Comparison of ENCODE assay signal across 14 cellular contexts in the genomic region with DNA sequence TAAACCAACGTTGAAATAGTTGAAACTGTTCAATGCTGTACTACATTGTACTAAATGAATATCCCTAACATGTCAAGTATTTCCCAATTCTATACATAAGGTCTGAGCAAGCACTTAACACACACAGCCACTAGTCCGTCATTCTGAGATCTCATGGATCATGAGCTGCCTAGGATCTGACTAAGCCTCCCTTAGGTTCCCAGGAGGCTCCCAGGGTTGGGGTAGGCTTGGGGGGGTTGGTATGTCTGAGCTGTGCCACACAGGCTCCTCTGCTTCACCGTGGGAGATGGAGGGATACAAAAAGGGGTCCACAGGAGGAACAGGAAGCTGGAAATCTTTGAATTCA. TPM values are rescaled to one million over a fixed set of nuclear protein-coding genes. Genes with fewer than 3 reads are reported as not detected.
DNase-seq lines count a peak whose midpoint lies in the region; ATAC-seq and TF ChIP-seq lines count a peak whose summit lies in the region.
"Had no signal": no experiment of that assay in that cellular context is flagged by ENCODE, and none has a peak within 500 bp of the region (broad histone marks: within the 10 kb centered on the region; RNA-seq: fewer than 3 reads in every experiment).

No MANE protein-coding gene starts in this region.

- no peaks in the 10 kb centered on the region for H3K9me3 ChIP-seq in spleen
- H3K9me3 ChIP-seq: pancreas had no signal

- H3K27me3 Mint-ChIP-seq in activated T-cell treated with anti-CD3 and anti-CD28 coated beads, Interleukin-2, amount 50 U/mL, for 24 hours: no peaks in the 10 kb centered on the region
- no peaks in the 10 kb centered on the region for H3K27me3 Mint-ChIP-seq in activated CD8-positive, alpha-beta T cell treated with anti-CD3 and anti-CD28 coated beads, Interleukin-2, amount 10 ng/mL, durations not matched to agents 7 days and 5 days (ENCODE audit: low read depth)

- TF ChIP-seq POLR2A in spleen (IDR thresholded peaks at IDR 0.05): no peak

- WGBS in spleen, 5 donors: 62 to 86% (median 78%) methylated on average over 3 of the region's 3 CpGs

- peaks cover 4 to 100% (median 69%) of the 10 kb centered on the region in 6 donors for H3K4me1 ChIP-seq in spleen

- CTCF ChIA-PET in activated CD8-positive, alpha-beta T cell treated with anti-CD3 and anti-CD28 coated beads, Interleukin-2, amount 10 ng/mL, durations not matched to agents 7 days and 5 days (lab: Charles Lee): interaction anchor here (0.7 to 9.3 kb wide), 5 partner anchors 83 to 140 kb away, joined by 3 to 572 read pairs (median 22); no protein-coding TSS in a partner anchor

- TF ChIP-seq CTCF in fibroblast of mammary gland (conservative IDR thresholded peaks at IDR 0.05; ENCODE audit: control insufficient read depth, insufficient read depth, low read depth, low read length) (no peak), spleen (IDR thresholded peaks at IDR 0.05 in 8 of 11, conservative IDR thresholded peaks at IDR 0.05 in 3 of 11) (no peak), GM10266 (IDR thresholded peaks at IDR 0.05; ENCODE audit: control insufficient read depth, insufficient read depth, low read depth, missing control alignments) (no peak)

- peak overlapping the region; percentile 96 for H3K27ac Mint-ChIP-seq in activated T-cell treated with anti-CD3 and anti-CD28 coated beads, Interleukin-2, amount 50 U/mL, for 24 hours
- H3K27ac Mint-ChIP-seq in activated CD8-positive, alpha-beta T cell treated with anti-CD3 and anti-CD28 coated beads, Interleukin-2, amount 10 ng/mL, durations not matched to agents 7 days and 5 days: peak overlapping the region; percentile 93

- no peaks in the 10 kb centered on the region for H3K9me3 Mint-ChIP-seq in activated T-cell treated with anti-CD3 and anti-CD28 coated beads, Interleukin-2, amount 50 U/mL, for 24 hours
- H3K9me3 Mint-ChIP-seq in activated CD8-positive, alpha-beta T cell treated with anti-CD3 and anti-CD28 coated beads, Interleukin-2, amount 10 ng/mL, durations not matched to agents 7 days and 5 days (ENCODE audit: insufficient read depth): no peaks in the 10 kb centered on the region

- ATAC-seq in activated CD8-positive, alpha-beta T cell treated with anti-CD3 and anti-CD28 coated beads, Interleukin-2, amount 10 ng/mL, durations not matched to agents 7 days and 5 days: no peak
- ATAC-seq in HG03045 (IDR thresholded peaks at IDR 0.05; ENCODE audit: unreplicated experiment): no peak
- no peak for ATAC-seq in HG03457 (IDR thresholded peaks at IDR 0.05; ENCODE audit: unreplicated experiment)
- ATAC-seq: K562, pancreas had no signal

- no peak for DNase-seq in activated T-cell treated with anti-CD3 and anti-CD28 coated beads, Interleukin-2, amount 50 U/mL, for 24 hours
- no peak for DNase-seq in activated T-cell treated with anti-CD3 and anti-CD28 coated beads, Interleukin-2, amount 50 U/mL, for 48 hours
- no peak for DNase-seq in activated CD8-positive, alpha-beta T cell treated with anti-CD3 and anti-CD28 coated beads, Interleukin-2, amount 10 ng/mL, durations not matched to agents 7 days and 5 days
- peak; percentile 89 for DNase-seq in fibroblast of mammary gland (ENCODE audit: low read depth)
- DNase-seq in spleen: no peak
- DNase-seq in GM10266 (ENCODE audit: extremely low spot score): no peak
- DNase-seq: amygdala, DMS79 treated with DMSO at 0.1 percent for 48 hours, NCI-H1930, pancreas had no signal

- peaks cover 100% of the 10 kb centered on the region for H3K36me3 Mint-ChIP-seq in activated T-cell treated with anti-CD3 and anti-CD28 coated beads, Interleukin-2, amount 50 U/mL, for 24 hours (ENCODE audit: low read depth)
- H3K36me3 Mint-ChIP-seq in activated CD8-positive, alpha-beta T cell treated with anti-CD3 and anti-CD28 coated beads, Interleukin-2, amount 10 ng/mL, durations not matched to agents 7 days and 5 days (ENCODE audit: low read depth): peaks cover 96% of the 10 kb centered on the region

- H3K27ac ChIP-seq in spleen: peak overlapping the region in 5 of 8 donors; percentile 46 to 74 (median 70)
- H3K27ac ChIP-seq: pancreas had no signal

- H3K4me1 Mint-ChIP-seq in activated T-cell treated with anti-CD3 and anti-CD28 coated beads, Interleukin-2, amount 50 U/mL, for 24 hours (ENCODE audit: low read depth): peaks cover 97% of the 10 kb centered on the region
- H3K4me1 Mint-ChIP-seq in activated CD8-positive, alpha-beta T cell treated with anti-CD3 and anti-CD28 coated beads, Interleukin-2, amount 10 ng/mL, durations not matched to agents 7 days and 5 days (ENCODE audit: low read depth): peaks cover 84% of the 10 kb centered on the region

- intact Hi-C loops in spleen (cut with DNase I; ENCODE audit: low total_unique reads): no loop called here

- peak overlapping the region; percentile 92 for H3K4me3 Mint-ChIP-seq in activated T-cell treated with anti-CD3 and anti-CD28 coated beads, Interleukin-2, amount 50 U/mL, for 24 hours
- H3K4me3 Mint-ChIP-seq in activated CD8-positive, alpha-beta T cell treated with anti-CD3 and anti-CD28 coated beads, Interleukin-2, amount 10 ng/mL, durations not matched to agents 7 days and 5 days: peak overlapping the region; percentile 94

- peaks cover 0 to 1% (median 0%) of the 10 kb centered on the region in 7 donors for H3K27me3 ChIP-seq in spleen (replicated peaks in 1 of 7)
- H3K27me3 ChIP-seq: pancreas had no signal

- POLR2A ChIA-PET in activated CD8-positive, alpha-beta T cell treated with anti-CD3 and anti-CD28 coated beads, Interleukin-2, amount 10 ng/mL, durations not matched to agents 7 days and 5 days (lab: Charles Lee): interaction anchor here (0.6 to 9.4 kb wide), 4 partner anchors 33 to 128 kb away, joined by 3 to 336 read pairs (median 204); no protein-coding TSS in a partner anchor

- H3K4me3 ChIP-seq in fibroblast of mammary gland (ENCODE audit: control insufficient read depth, low read depth, low read length): no peak overlapping the region
- H3K4me3 ChIP-seq in spleen: no peak overlapping the region
- H3K4me3 ChIP-seq: K562, lung, pancreas had no signal

- peaks cover 0 to 17% (median 0%) of the 10 kb centered on the region in 6 donors for H3K36me3 ChIP-seq in spleen
- H3K36me3 ChIP-seq: pancreas had no signal

RNA-seq across cellular contexts. Expression of a gene that starts 5.9 kb away (rescaled TPM):
- total RNA-seq in activated CD8-positive, alpha-beta T cell treated with anti-CD3 and anti-CD28 coated beads, Interleukin-2, amount 10 ng/mL, durations not matched to agents 7 days and 5 days: 100 to 1,000 TPM; 161 to 165 TPM
- 10 to 100 TPM; 13.5 to 25.0 (median 19.2) TPM for total RNA-seq in spleen
- polyA plus RNA-seq in spleen: 1 to 10 TPM; 1.5 to 3.4 (median 2.1) TPM

Comparison
In these comparisons a context has a peak if more than half of its experiments do, and no peak if none do; other contexts are left out.
1. RNA of a gene that starts 5.9 kb away (total RNA-seq): 161 to 165 TPM in activated CD8-positive, alpha-beta T cell treated with anti-CD3 and anti-CD28 coated beads, Interleukin-2, amount 10 ng/mL, durations not matched to agents 7 days and 5 days; 13.5 to 25.0 TPM in spleen; every median in the first group is over 4 times any median in the second.